In the genomic region with DNA sequence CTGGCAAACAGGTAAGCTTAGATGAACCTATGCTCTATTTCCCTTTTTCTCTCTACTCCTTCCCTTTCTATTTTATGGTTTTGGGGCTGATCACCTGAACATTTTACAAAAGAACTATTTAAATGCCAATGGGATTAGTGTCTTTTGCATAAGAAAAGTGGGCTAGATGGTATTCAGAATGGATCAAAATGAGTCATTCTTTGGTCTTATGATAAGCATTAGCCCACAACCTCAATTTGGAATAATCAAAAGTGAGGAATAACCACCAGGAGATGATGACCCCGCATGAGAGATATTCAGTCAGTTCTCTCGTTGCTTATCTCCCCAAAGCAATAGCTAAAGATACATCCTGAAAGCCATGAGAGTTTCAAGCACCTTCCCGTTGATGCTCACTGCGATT, we compare ENCODE assay signal across 19 cellular contexts.
DNase-seq lines count a peak whose midpoint lies in the region; ATAC-seq, FAIRE-seq and TF ChIP-seq lines count a peak whose summit lies in the region.
"Had no signal": no experiment of that assay in that cellular context is flagged by ENCODE, and none has a peak within 500 bp of the region (broad histone marks: within the 10 kb centered on the region; RNA-seq: fewer than 3 reads in every experiment).

No MANE protein-coding gene starts in this region.

- no peak for ATAC-seq in GM18511 (IDR thresholded peaks at IDR 0.05; ENCODE audit: unreplicated experiment)
- ATAC-seq: HCT116 had no signal

- DNase-seq in GM12892 (ENCODE audit: insufficient read length) (no peak), astrocyte of the hippocampus (ENCODE audit: low read depth, low spot score) (peak; percentile 27), NCI-H345 (lab: John Stamatoyannopoulos, UW) (no peak), T-helper 2 cell (no peak), cerebellum (ENCODE audit: low spot score) (no peak)
- DNase-seq: BE2C, C1 segment of cervical spinal cord, Caco-2, DMS153, DMS79, GDM1, HFFc6, KG1 had no signal

- no peak overlapping the region for H3K4me3 ChIP-seq in HUES64 (ENCODE audit: low read length)

- H3K27me3 ChIP-seq in HUES64 (ENCODE audit: insufficient read depth, low read length), result no peaks in the 10 kb centered on the region
- H3K27me3 ChIP-seq: BE2C had no signal

- no peak for TF ChIP-seq POLR2A in GM12892 (IDR thresholded peaks at IDR 0.05; ENCODE audit: low read depth, low read length)

- 82% methylated on average over 4 of the region's 4 CpGs for WGBS in HUES64

- H3K9ac ChIP-seq in HUES64 (ENCODE audit: low read depth, low read length), result no peak overlapping the region

- H3K9me3 ChIP-seq in HUES64 (ENCODE audit: insufficient read depth, low read depth, low read length), result no peaks in the 10 kb centered on the region
- H3K9me3 ChIP-seq: BE2C, Caco-2 had no signal

- peaks cover 25% of the 10 kb centered on the region for H3K4me1 ChIP-seq in HUES64 (ENCODE audit: insufficient read depth, low read length)

- peak overlapping the region; percentile 76; the same call in 1 of the 2 replicates for H3K27ac ChIP-seq in HUES64 (ENCODE audit: low read depth, low read length)
- H3K27ac ChIP-seq: HL-60 had no signal

- H3K36me3 ChIP-seq in HUES64 (ENCODE audit: insufficient read depth, low read length), result no peaks in the 10 kb centered on the region
- H3K36me3 ChIP-seq: BE2C had no signal

- peak; percentile 44 for FAIRE-seq in GM12892 (lab: Jason Lieb, UNC)
- FAIRE-seq: H54, HTR-8/SVneo had no signal
